In genomic region chr3:16439848-16440708, GRCh38 we compare ENCODE assay signal across 19 cellular contexts.
A peak's percentile ranks its signal among the peaks of the same experiment; 100 is the strongest.
DNase-seq lines count a peak whose midpoint lies in the region; ATAC-seq and TF ChIP-seq lines count a peak whose summit lies in the region.
"Had no signal": no experiment of that assay in that cellular context is flagged by ENCODE, and none has a peak within 500 bp of the region (broad histone marks: within the 10 kb centered on the region; RNA-seq: fewer than 3 reads in every experiment).

No MANE protein-coding gene starts in this region.

- peak; percentile 24 for DNase-seq in AG10803 (ENCODE audit: low read depth)
- peak; percentile 27 for DNase-seq in NCI-H69 (lab: John Stamatoyannopoulos, UW)
- DNase-seq in fibroblast of the aortic adventitia (ENCODE audit: low read depth): peak; percentile 16
- DNase-seq in osteoblast (ENCODE audit: insufficient read length, low spot score, missing footprints): no peak
- no peak for DNase-seq in smooth muscle cell (lab: John Stamatoyannopoulos, UW; ENCODE audit: unreplicated experiment)
- DNase-seq in GM19238 (ENCODE audit: insufficient read length, low spot score): no peak
- DNase-seq in NCI-H2196 (lab: John Stamatoyannopoulos, UW; ENCODE audit: unreplicated experiment): no peak
- DNase-seq: activated CD4-positive, alpha-beta T cell treated with anti-CD3 and anti-CD28 coated beads for 36 hours; activated CD8-positive, alpha-beta memory T cell treated with anti-CD3 and anti-CD28 coated beads, Interleukin-2, amount 10 ng/mL, durations not matched to agents 7 days and 5 days; activated naive CD4-positive, alpha-beta T cell; body of pancreas; Caco-2; head of caudate nucleus; mammary epithelial cell; MV-4-11; NCI-H1930; NCI-H510A treated with DMSO at 0.1 percent for 48 hours; PC-9 had no signal

- H2AFZ ChIP-seq in osteoblast (ENCODE audit: low read length) (no peak overlapping the region), smooth muscle cell (ENCODE audit: low read depth) (no peak overlapping the region)
- H2AFZ ChIP-seq: PC-9 had no signal

- H3K36me3 ChIP-seq in osteoblast (ENCODE audit: insufficient read depth, low read length): no peaks in the 10 kb centered on the region
- no peaks in the 10 kb centered on the region for H3K36me3 ChIP-seq in smooth muscle cell (ENCODE audit: low read depth)

- H3K27me3 ChIP-seq in osteoblast (ENCODE audit: insufficient read depth, low read length) (no peaks in the 10 kb centered on the region), smooth muscle cell (ENCODE audit: low read depth) (no peaks in the 10 kb centered on the region)
- H3K27me3 ChIP-seq: body of pancreas had no signal

- 89% methylated on average over 13 of the region's 13 CpGs for WGBS in smooth muscle cell (ENCODE audit: low lambda C conversion rate)

- no peaks in the 10 kb centered on the region for H4K20me1 ChIP-seq in osteoblast (ENCODE audit: insufficient read depth, low read length)
- H4K20me1 ChIP-seq in smooth muscle cell (ENCODE audit: low read depth): peaks cover 4% of the 10 kb centered on the region

- peak overlapping the region; percentile 50 for H3K4me2 ChIP-seq in osteoblast (ENCODE audit: insufficient read depth, low read length)
- no peak overlapping the region for H3K4me2 ChIP-seq in smooth muscle cell
- H3K4me2 ChIP-seq: PC-9 had no signal

- H3K4me1 ChIP-seq in osteoblast (ENCODE audit: insufficient read depth, low read length) (peaks cover 44% of the 10 kb centered on the region), smooth muscle cell (ENCODE audit: low read depth) (no peaks in the 10 kb centered on the region)
- H3K4me1 ChIP-seq: body of pancreas, Caco-2 had no signal

- H3K4me3 ChIP-seq in AG10803 (ENCODE audit: low read length): no peak overlapping the region
- no peak overlapping the region for H3K4me3 ChIP-seq in fibroblast of the aortic adventitia (ENCODE audit: low read depth, low read length)
- no peak overlapping the region for H3K4me3 ChIP-seq in osteoblast (ENCODE audit: insufficient read depth, low read length)
- no peak overlapping the region for H3K4me3 ChIP-seq in smooth muscle cell
- H3K4me3 ChIP-seq: body of pancreas, PC-9 had no signal

- TF ChIP-seq CTCF in AG10803 (conservative IDR thresholded peaks at IDR 0.05; ENCODE audit: low read length) (no peak), fibroblast of the aortic adventitia (IDR thresholded peaks at IDR 0.05; ENCODE audit: insufficient read depth, low read length) (no peak), osteoblast (IDR thresholded peaks at IDR 0.05; ENCODE audit: extremely low read depth, low read depth, low read length) (no peak), smooth muscle cell (IDR thresholded peaks at IDR 0.05; ENCODE audit: borderline replicate concordance, insufficient read depth, poor library complexity, severe bottlenecking) (no peak)

- no peaks in the 10 kb centered on the region for H3F3A ChIP-seq in smooth muscle cell (ENCODE audit: low read depth)

- no peak for ATAC-seq in HG02852 (IDR thresholded peaks at IDR 0.05; ENCODE audit: unreplicated experiment)
- ATAC-seq: activated CD4-positive, alpha-beta T cell treated with anti-CD3 and anti-CD28 coated beads for 36 hours; activated CD8-positive, alpha-beta memory T cell treated with anti-CD3 and anti-CD28 coated beads, Interleukin-2, amount 10 ng/mL, durations not matched to agents 7 days and 5 days; body of pancreas had no signal

- H3K9me3 ChIP-seq in osteoblast (ENCODE audit: low read depth, low read length): no peaks in the 10 kb centered on the region
- no peaks in the 10 kb centered on the region for H3K9me3 ChIP-seq in smooth muscle cell (replicated peaks; ENCODE audit: low read depth)
- H3K9me3 ChIP-seq: body of pancreas, Caco-2 had no signal

- H3K9ac ChIP-seq in smooth muscle cell (ENCODE audit: low read depth): no peak overlapping the region

- peaks cover 26% of the 10 kb centered on the region for H3K79me2 ChIP-seq in osteoblast (ENCODE audit: insufficient read depth, low read length)
- H3K79me2 ChIP-seq in smooth muscle cell (ENCODE audit: low read depth): peaks cover 8% of the 10 kb centered on the region

- H3K27ac ChIP-seq in osteoblast (ENCODE audit: low read depth, low read length): peak overlapping the region; percentile 70
- H3K27ac ChIP-seq in smooth muscle cell (ENCODE audit: low read depth): no peak overlapping the region
- H3K27ac ChIP-seq: body of pancreas, PC-9 had no signal

Comparison
In these comparisons a context has a peak if more than half of its experiments do, and no peak if none do; other contexts are left out.
1. DNase-seq: peak in AG10803 (single experiment), NCI-H69 (single experiment) and fibroblast of the aortic adventitia (single experiment); none in osteoblast (single experiment), smooth muscle cell (single experiment), GM19238 (single experiment) and NCI-H2196 (single experiment).